ENCODE assay signal across 11 cellular contexts in the genomic region with DNA sequence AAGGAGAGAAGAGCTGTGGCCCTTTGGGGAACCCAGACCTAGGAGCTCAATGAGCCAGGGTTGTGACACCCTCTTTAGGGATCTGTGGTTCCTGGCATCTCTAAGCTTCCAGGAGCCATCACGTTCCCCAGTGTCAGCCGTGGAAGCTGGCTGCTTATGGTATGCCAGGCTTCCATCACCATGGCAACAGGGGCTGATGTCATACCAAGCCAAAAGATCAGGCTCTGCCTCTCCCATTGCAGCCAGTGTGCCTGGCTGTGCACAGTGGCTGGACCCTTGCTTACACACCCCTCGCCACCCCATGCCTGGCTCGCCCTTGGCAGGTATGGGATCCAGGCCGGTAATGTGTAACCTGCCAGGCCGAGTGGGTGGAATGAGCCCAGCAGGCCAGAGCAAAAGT.
DNase-seq lines count a peak whose midpoint lies in the region; ATAC-seq and TF ChIP-seq lines count a peak whose summit lies in the region.
"Had no signal": no experiment of that assay in that cellular context is flagged by ENCODE, and none has a peak within 500 bp of the region (broad histone marks: within the 10 kb centered on the region; RNA-seq: fewer than 3 reads in every experiment).

No MANE protein-coding gene starts in this region.

- H2AFZ ChIP-seq in GM23248, result no peak overlapping the region

- H3K9ac ChIP-seq in GM23248, result no peak overlapping the region

- no peaks in the 10 kb centered on the region for H3K9me2 ChIP-seq in GM23248 (ENCODE audit: insufficient read depth)

- peaks cover 20% of the 10 kb centered on the region for H3K4me1 ChIP-seq in GM23248 (ENCODE audit: insufficient read depth)

- H3K36me3 ChIP-seq in GM23248 (ENCODE audit: low read depth) (no peaks in the 10 kb centered on the region), brain microvascular endothelial cell (replicated peaks) (no peaks in the 10 kb centered on the region)

- no peak for TF ChIP-seq CTCF in brain microvascular endothelial cell (IDR thresholded peaks at IDR 0.05; ENCODE audit: low read depth, low read length, missing control alignments)

- no peaks in the 10 kb centered on the region for H4K20me1 ChIP-seq in GM23248 (ENCODE audit: insufficient read depth)

- in situ Hi-C loops in GM23248 (cut with MboI), result no loop called here
- in situ Hi-C loops in brain microvascular endothelial cell (cut with HindIII; ENCODE audit: low pct_ligation_motif_present, low sequenced_read_pairs), result no loop called here

- H3K79me2 ChIP-seq in GM23248 (ENCODE audit: insufficient read depth), result no peaks in the 10 kb centered on the region

- no peaks in the 10 kb centered on the region for H3K9me3 ChIP-seq in GM23248 (ENCODE audit: low read depth)

- no peak overlapping the region for H3K4me2 ChIP-seq in GM23248 (ENCODE audit: unreplicated experiment)

- WGBS in GM23248 (ENCODE audit: low coverage in 1 of 2, low lambda C conversion rate in 2 of 2, missing lambda C conversion rate in 2 of 2), 2 experiments, result 81% methylated on average over 6 of the region's 6 CpGs

- no peak for ATAC-seq in HG02763 (IDR thresholded peaks at IDR 0.05; ENCODE audit: unreplicated experiment)
- ATAC-seq in GM18498 (IDR thresholded peaks at IDR 0.05; ENCODE audit: unreplicated experiment), result no peak
- no peak for ATAC-seq in GM21447 (IDR thresholded peaks at IDR 0.05; ENCODE audit: unreplicated experiment)

- H3F3A ChIP-seq in GM23248 (ENCODE audit: insufficient read depth), result peaks cover 9% of the 10 kb centered on the region; the same call in 1 of the 2 replicates

- DNase-seq in A172 (ENCODE audit: low spot score) (peak; percentile 37), GM23248 (peak; percentile 48), brain microvascular endothelial cell (peak; percentile 17), iPS-NIHi7 (ENCODE audit: extremely low spot score) (peak; percentile 67)
- DNase-seq in activated effector memory CD4-positive, alpha-beta T cell treated with anti-CD3 and anti-CD28 coated beads, Interleukin-2, amount 50 U/mL, for 16 hours, result no peak
- DNase-seq: activated CD4-positive, alpha-beta T cell treated with anti-CD3 and anti-CD28 coated beads, Interleukin-2, amount 50 U/mL, for 1 hour; activated naive CD4-positive, alpha-beta T cell treated with anti-CD3 and anti-CD28 coated beads, Interleukin-2, amount 50 U/mL, for 16 hours; NK-92 treated with Interleukin-12 subunit alpha and Interleukin-12 subunit beta, amount 100 ng/mL, for 24 hours had no signal

- H3K27me3 ChIP-seq in GM23248 (replicated peaks; ENCODE audit: insufficient read depth), result no peaks in the 10 kb centered on the region
- no peaks in the 10 kb centered on the region for H3K27me3 ChIP-seq in brain microvascular endothelial cell (replicated peaks)

- H3K27ac ChIP-seq in GM23248 (no peak overlapping the region), brain microvascular endothelial cell (no peak overlapping the region)

- H3K4me3 ChIP-seq in GM23248 (no peak overlapping the region), brain microvascular endothelial cell (ENCODE audit: low read depth, low read length) (no peak overlapping the region)
